Comparison of ENCODE assay signal across 22 cellular contexts in the genomic region with DNA sequence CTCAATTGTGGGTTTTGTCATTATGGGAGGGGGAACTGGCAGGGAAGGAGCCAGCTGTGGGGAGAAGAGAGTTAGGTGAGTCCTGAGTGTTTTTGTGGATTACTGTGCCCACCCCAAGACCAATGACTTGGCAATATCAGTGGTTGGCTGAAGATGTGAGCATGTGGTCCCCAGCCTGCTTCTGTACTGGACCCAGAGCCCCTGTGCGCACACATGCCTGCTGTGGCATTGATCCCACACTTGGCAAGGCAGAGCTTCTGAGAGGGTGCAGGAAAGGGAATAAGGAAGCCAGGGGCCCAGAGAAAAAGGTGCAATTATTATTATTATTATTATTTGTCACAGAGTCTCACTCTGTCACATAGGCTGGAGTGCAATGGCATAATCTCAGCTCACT. TPM values are rescaled to one million over a fixed set of nuclear protein-coding genes. Genes with fewer than 3 reads are reported as not detected.
"Had no signal": no experiment of that assay in that cellular context is flagged by ENCODE, and none has a peak within 500 bp of the region (broad histone marks: within the 10 kb centered on the region; RNA-seq: fewer than 3 reads in every experiment).

No MANE protein-coding gene starts in this region.

- H3K36me3 ChIP-seq: brain microvascular endothelial cell, heart left ventricle, lower lobe of right lung, neutrophil, suprapubic skin had no signal

- H3K27ac Mint-ChIP-seq: stimulated activated naive CD8-positive, alpha-beta T cell treated with anti-CD3 and anti-CD28 coated beads, Interleukin-15, Interleukin-2, amounts not matched to agents 100 ng/mL and 50 ng/mL, for 24 hours had no signal

- ATAC-seq: heart left ventricle; left cardiac atrium; lower lobe of right lung; naive thymus-derived CD8-positive, alpha-beta T cell; right cardiac atrium; T-helper 17 cell had no signal

- H3K27ac ChIP-seq: brain microvascular endothelial cell, heart left ventricle, lower lobe of right lung, neutrophil, suprapubic skin had no signal

- H3K4me3 Mint-ChIP-seq: central memory CD8-positive, alpha-beta T cell had no signal

- DNase-seq: activated CD4-positive, alpha-beta T cell treated with anti-CD3 and anti-CD28 coated beads, Interleukin-2, amount 50 U/mL, for 1 hour; activated CD4-positive, CD25-positive, alpha-beta regulatory T cell; activated naive CD4-positive, alpha-beta T cell; activated naive CD8-positive, alpha-beta T cell treated with anti-CD3 and anti-CD28 coated beads, Interleukin-2, amount 10 ng/mL, durations not matched to agents 7 days and 5 days; activated T-cell treated with anti-CD3 and anti-CD28 coated beads for 4 hours; brain microvascular endothelial cell; effector memory CD4-positive, alpha-beta T cell; foreskin melanocyte; heart left ventricle; left cardiac atrium; lower lobe of right lung; naive thymus-derived CD8-positive, alpha-beta T cell; right cardiac atrium; T-helper 17 cell; trophoblast cell had no signal

- H3K9me3 ChIP-seq: heart left ventricle, lower lobe of right lung, neutrophil, suprapubic skin had no signal

- H3K9me3 Mint-ChIP-seq: activated naive CD8-positive, alpha-beta T cell treated with anti-CD3 and anti-CD28 coated beads, Interleukin-2, amount 10 ng/mL, durations not matched to agents 7 days and 5 days; central memory CD8-positive, alpha-beta T cell; stimulated activated naive CD8-positive, alpha-beta T cell treated with anti-CD3 and anti-CD28 coated beads, Interleukin-15, Interleukin-2, amounts not matched to agents 100 ng/mL and 50 ng/mL, for 24 hours had no signal

- H3K4me3 ChIP-seq: heart left ventricle, lower lobe of right lung, suprapubic skin had no signal

RNA-seq across cellular contexts. Expression of a gene that starts 1.3 kb away (rescaled TPM):
- total RNA-seq: activated CD8-positive, alpha-beta memory T cell treated with anti-CD3 and anti-CD28 coated beads for 36 hours; activated naive CD8-positive, alpha-beta T cell treated with anti-CD3 and anti-CD28 coated beads, Interleukin-2, amount 10 ng/mL, durations not matched to agents 7 days and 5 days; fibroblast of lung; heart left ventricle; left cardiac atrium; lower lobe of right lung; mononuclear cell; naive thymus-derived CD8-positive, alpha-beta T cell; right cardiac atrium; suprapubic skin; T-helper 17 cell had no signal
- polyA plus RNA-seq: fibroblast of lung; heart left ventricle; naive thymus-derived CD8-positive, alpha-beta T cell; right cardiac atrium had no signal

RNA-seq across cellular contexts. Expression of a gene that starts 2.0 kb away (rescaled TPM):
- total RNA-seq: activated CD8-positive, alpha-beta memory T cell treated with anti-CD3 and anti-CD28 coated beads for 36 hours; activated naive CD8-positive, alpha-beta T cell treated with anti-CD3 and anti-CD28 coated beads, Interleukin-2, amount 10 ng/mL, durations not matched to agents 7 days and 5 days; fibroblast of lung; heart left ventricle; left cardiac atrium; lower lobe of right lung; mononuclear cell; naive thymus-derived CD8-positive, alpha-beta T cell; right cardiac atrium; suprapubic skin; T-helper 17 cell had no signal
- polyA plus RNA-seq: fibroblast of lung; heart left ventricle; naive thymus-derived CD8-positive, alpha-beta T cell; right cardiac atrium had no signal

RNA-seq across cellular contexts. Expression of a gene that starts 7.5 kb away (rescaled TPM):
- total RNA-seq: activated CD8-positive, alpha-beta memory T cell treated with anti-CD3 and anti-CD28 coated beads for 36 hours; activated naive CD8-positive, alpha-beta T cell treated with anti-CD3 and anti-CD28 coated beads, Interleukin-2, amount 10 ng/mL, durations not matched to agents 7 days and 5 days; fibroblast of lung; heart left ventricle; left cardiac atrium; lower lobe of right lung; mononuclear cell; naive thymus-derived CD8-positive, alpha-beta T cell; right cardiac atrium; suprapubic skin; T-helper 17 cell had no signal
- polyA plus RNA-seq: fibroblast of lung; heart left ventricle; naive thymus-derived CD8-positive, alpha-beta T cell; right cardiac atrium had no signal
